25 cellular contexts compared by ENCODE assay signal in the genomic region with DNA sequence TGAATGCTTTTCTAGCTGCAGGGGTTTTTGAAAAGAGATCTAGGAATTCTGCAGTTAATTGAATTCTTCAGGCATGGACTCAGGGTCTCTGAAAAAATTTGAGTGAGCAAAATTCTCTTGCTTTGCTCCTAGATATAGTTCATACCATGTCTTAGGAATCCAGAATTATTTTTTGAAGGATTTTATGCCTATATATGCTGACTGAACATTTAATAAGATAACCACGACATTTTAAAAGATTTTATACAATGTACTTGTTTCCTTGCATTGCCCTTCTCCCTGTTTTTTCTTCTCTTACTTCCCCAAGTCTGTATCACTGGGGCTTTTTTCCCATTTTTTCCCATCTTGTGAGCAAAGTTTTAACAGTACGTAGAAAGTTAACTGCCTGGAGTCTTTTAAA.
DNase-seq lines count a peak whose midpoint lies in the region; ATAC-seq, FAIRE-seq and TF ChIP-seq lines count a peak whose summit lies in the region.
"Had no signal": no experiment of that assay in that cellular context is flagged by ENCODE, and none has a peak within 500 bp of the region (broad histone marks: within the 10 kb centered on the region; RNA-seq: fewer than 3 reads in every experiment).

No MANE protein-coding gene starts in this region.

- H3K9ac ChIP-seq in HepG2 (ENCODE audit: insufficient read depth, low read depth, low read length) (no peak overlapping the region), K562 (ENCODE audit: insufficient read depth in 1 of 2, low read depth in 2 of 2, low read length in 2 of 2) (no peak overlapping the region), neural progenitor cell (no peak overlapping the region)
- H3K9ac ChIP-seq: BLaER1 treated with 17β-estradiol and CSF1 and Interleukin-3, amounts not matched to agents 10 nM and 100 nM had no signal

- H3F3A ChIP-seq in neural progenitor cell (ENCODE audit: low read depth) = peaks cover 3% of the 10 kb centered on the region

- 90% methylated on average over 2 of the region's 2 CpGs for WGBS in HepG2 (ENCODE audit: low lambda C conversion rate)
- 88% methylated on average over 2 of the region's 2 CpGs for WGBS in right lobe of liver (ENCODE audit: insufficient coverage, low coverage, low lambda C conversion rate, missing lambda C conversion rate)
- WGBS in K562 (ENCODE audit: insufficient coverage, low coverage, missing lambda C conversion rate) = 38% methylated on average over 2 of the region's 2 CpGs
- 71 to 93% (median 80%) methylated on average over 2 of the region's 2 CpGs for WGBS in stomach, 5 donors

- H3K27me3 ChIP-seq in HepG2 (ENCODE audit: control insufficient read depth in 1 of 2, insufficient read depth in 2 of 2, low read length in 2 of 2) (no peaks in the 10 kb centered on the region), right lobe of liver (no peaks in the 10 kb centered on the region), K562 (ENCODE audit: control insufficient read depth in 2 of 2, insufficient read depth in 2 of 2, low read length in 2 of 2) (no peaks in the 10 kb centered on the region), neural progenitor cell (no peaks in the 10 kb centered on the region), stomach (no peaks in the 10 kb centered on the region)
- H3K27me3 ChIP-seq: BE2C; BLaER1 treated with 17β-estradiol and CSF1 and Interleukin-3, amounts not matched to agents 10 nM and 100 nM had no signal

- TF ChIP-seq CTCF in HepG2 (CRISPR knock-in tag; IDR thresholded peaks at IDR 0.05) (no peak), right lobe of liver (IDR thresholded peaks at IDR 0.05) (no peak), K562 (IDR thresholded peaks at IDR 0.05 in 2 of 3, conservative IDR thresholded peaks at IDR 0.05 in 1 of 3; ENCODE audit: insufficient read depth in 2 of 3, low read depth in 1 of 3, low read length in 3 of 3) (no peak), neural progenitor cell (IDR thresholded peaks at IDR 0.05) (no peak), stomach (IDR thresholded peaks at IDR 0.05) (no peak)

- H3K9me3 ChIP-seq in HepG2 (ENCODE audit: low read length) (no peaks in the 10 kb centered on the region), right lobe of liver (no peaks in the 10 kb centered on the region), K562 (replicated peaks; ENCODE audit: control insufficient read depth, insufficient read depth, low read depth, low read length) (no peaks in the 10 kb centered on the region), neural progenitor cell (ENCODE audit: low read depth) (no peaks in the 10 kb centered on the region), stomach (no peaks in the 10 kb centered on the region)
- H3K9me3 ChIP-seq: BE2C; BLaER1 treated with 17β-estradiol and CSF1 and Interleukin-3, amounts not matched to agents 10 nM and 100 nM had no signal

- H2AFZ ChIP-seq in HepG2 (ENCODE audit: low read length) = no peak overlapping the region
- no peak overlapping the region for H2AFZ ChIP-seq in K562 (ENCODE audit: low read depth, low read length)
- no peak overlapping the region for H2AFZ ChIP-seq in neural progenitor cell (replicated peaks)

- H3K4me3 Mint-ChIP-seq in neural progenitor cell = no peak overlapping the region
- H3K4me3 Mint-ChIP-seq: CD14-positive monocyte; CD4-positive, alpha-beta T cell; CD8-positive, alpha-beta memory T cell had no signal

- no peak for TF ChIP-seq POLR2A in HepG2 (IDR thresholded peaks at IDR 0.05; ENCODE audit: insufficient read depth in 1 of 2, low read depth in 2 of 2, low read length in 2 of 2)
- TF ChIP-seq POLR2A in right lobe of liver (IDR thresholded peaks at IDR 0.05) = no peak
- TF ChIP-seq POLR2A in K562 (conservative IDR thresholded peaks at IDR 0.05) = no peak
- TF ChIP-seq POLR2A in H54 (IDR thresholded peaks at IDR 0.05; ENCODE audit: low read depth, low read length) = no peak
- no peak for TF ChIP-seq POLR2A in stomach (IDR thresholded peaks at IDR 0.05)

- CTCF ChIA-PET in HepG2 (lab: Yijun Ruan, JAX; ENCODE audit: low intra/inter-chr PET ratio, low total read pairs) = no interaction called here
- CTCF ChIA-PET in K562 (lab: Yijun Ruan, JAX; ENCODE audit: low intra/inter-chr PET ratio) = no interaction called here

- POLR2A ChIA-PET in HepG2 (lab: Yijun Ruan, JAX) (no interaction called here), K562 (lab: Yijun Ruan, JAX) (interaction anchor here (0.7 to 1.7 kb wide), 2 partner anchors 10 to 53 kb away, joined by 3 to 4 read pairs; no protein-coding TSS in a partner anchor)

- H3K27ac Mint-ChIP-seq in neural progenitor cell = no peak overlapping the region
- H3K27ac Mint-ChIP-seq: CD14-positive monocyte; CD4-positive, alpha-beta T cell; CD8-positive, alpha-beta memory T cell had no signal

- FAIRE-seq in HepG2 (lab: Jason Lieb, UNC) = no peak
- no peak for FAIRE-seq in K562 (lab: Jason Lieb, UNC)
- FAIRE-seq in H54 (lab: Jason Lieb, UNC) = no peak
- FAIRE-seq: A204.1, GM12891, GM18507 had no signal

- no peaks in the 10 kb centered on the region for H3K9me1 ChIP-seq in K562 (ENCODE audit: control insufficient read depth, insufficient read depth, low read length)

- H4K20me1 ChIP-seq in HepG2 (ENCODE audit: insufficient read depth, low read length) (no peaks in the 10 kb centered on the region), K562 (replicated peaks; ENCODE audit: control insufficient read depth, insufficient read depth, low read length) (no peaks in the 10 kb centered on the region), neural progenitor cell (ENCODE audit: low read depth) (peaks cover 6% of the 10 kb centered on the region)

- H3K79me2 ChIP-seq in HepG2 (ENCODE audit: insufficient read depth, low read length) (no peaks in the 10 kb centered on the region), K562 (ENCODE audit: control insufficient read depth, insufficient read depth, low read length) (no peaks in the 10 kb centered on the region), neural progenitor cell (ENCODE audit: low read depth) (no peaks in the 10 kb centered on the region)

- in situ Hi-C loops in HepG2 (cut with HindIII; ENCODE audit: extremely low pct_ligation_motif_present, low pct_unique_long_range_greater_than_20kb) = no loop called here
- in situ Hi-C loops in K562 (cut with MboI) = no loop called here

- intact Hi-C loops in HepG2 (cut with micrococcal nuclease; ENCODE audit: unreplicated experiment) = no loop called here
- intact Hi-C loops in right lobe of liver (cut with DNase I) = no loop called here
- intact Hi-C loops in K562 (cut with micrococcal nuclease) = no loop called here
- intact Hi-C loops in stomach (cut with DNase I; ENCODE audit: low total_unique reads) = no loop called here

- no TSS peak for BruUV-seq in HepG2 (replicated peaks; lab: Mats Ljungman, UMichigan)
- BruUV-seq in K562 (replicated peaks; lab: Mats Ljungman, UMichigan) = no TSS peak

- H3K4me1 ChIP-seq in HepG2 (ENCODE audit: insufficient read depth, low read length) (no peaks in the 10 kb centered on the region), right lobe of liver (no peaks in the 10 kb centered on the region), K562 (replicated peaks in 1 of 2; ENCODE audit: control insufficient read depth in 2 of 2, insufficient read depth in 2 of 2, low read length in 2 of 2) (no peaks in the 10 kb centered on the region), neural progenitor cell (peaks cover 30% of the 10 kb centered on the region), stomach (peaks cover 0 to 9% (median 0%) of the 10 kb centered on the region in 4 donors)
- H3K4me1 ChIP-seq: BLaER1 treated with 17β-estradiol and CSF1 and Interleukin-3, amounts not matched to agents 10 nM and 100 nM had no signal

- H3K4me2 ChIP-seq in HepG2 (ENCODE audit: low read depth, low read length) (no peak overlapping the region), K562 (ENCODE audit: insufficient read depth, low read length) (no peak overlapping the region), neural progenitor cell (peak overlapping the region; percentile 35)
- H3K4me2 ChIP-seq: BLaER1 treated with 17β-estradiol and CSF1 and Interleukin-3, amounts not matched to agents 10 nM and 100 nM had no signal

- TF ChIP-seq RAD21 in HepG2 (CRISPR knock-in tag; IDR thresholded peaks at IDR 0.05) (no peak), K562 (CRISPR knock-in tag; conservative IDR thresholded peaks at IDR 0.05 in 1 of 2, IDR thresholded peaks at IDR 0.05 in 1 of 2) (no peak)

- H3K36me3 ChIP-seq in HepG2 (replicated peaks in 1 of 2; ENCODE audit: control insufficient read depth in 1 of 2, insufficient read depth in 2 of 2, low read length in 2 of 2) (no peaks in the 10 kb centered on the region), right lobe of liver (no peaks in the 10 kb centered on the region), K562 (ENCODE audit: control insufficient read depth, insufficient read depth, low read length) (no peaks in the 10 kb centered on the region), neural progenitor cell (no peaks in the 10 kb centered on the region), stomach (no peaks in the 10 kb centered on the region)
- H3K36me3 ChIP-seq: BE2C; BLaER1 treated with 17β-estradiol and CSF1 and Interleukin-3, amounts not matched to agents 10 nM and 100 nM had no signal

- no peaks in the 10 kb centered on the region for H3K36me3 Mint-ChIP-seq in neural progenitor cell
- H3K36me3 Mint-ChIP-seq: CD14-positive monocyte; CD8-positive, alpha-beta memory T cell had no signal

- H3K4me3 ChIP-seq in HepG2 (replicated peaks in 1 of 3; ENCODE audit: insufficient read depth in 1 of 3, low read depth in 2 of 3, low read length in 3 of 3) (no peak overlapping the region), right lobe of liver (no peak overlapping the region), K562 (no peak overlapping the region), neural progenitor cell (no peak overlapping the region), stomach (no peak overlapping the region)
- H3K4me3 ChIP-seq: BLaER1 treated with 17β-estradiol and CSF1 and Interleukin-3, amounts not matched to agents 10 nM and 100 nM had no signal

- TF ChIP-seq EP300 in HepG2 (IDR thresholded peaks at IDR 0.05; ENCODE audit: low read depth in 2 of 2, low read length in 2 of 2) (no peak), HepG2 (CRISPR knock-in tag; IDR thresholded peaks at IDR 0.05; ENCODE audit: borderline replicate concordance) (no peak), K562 (IDR thresholded peaks at IDR 0.05; ENCODE audit: low read length) (no peak), stomach (IDR thresholded peaks at IDR 0.05) (no peak)

- H3K9me3 Mint-ChIP-seq in neural progenitor cell = peaks cover 2% of the 10 kb centered on the region
- H3K9me3 Mint-ChIP-seq: CD14-positive monocyte; CD4-positive, alpha-beta T cell; CD8-positive, alpha-beta memory T cell had no signal

- DNase-seq in HepG2 (ENCODE audit: low spot score) (no peak), right lobe of liver (no peak), K562 (ENCODE audit: extremely low read depth in 1 of 4, low spot score in 3 of 4) (no peak), neural progenitor cell (ENCODE audit: low spot score) (no peak), H54 (ENCODE audit: insufficient read length, low spot score) (no peak), iPS-NIHi11 (ENCODE audit: low spot score) (no peak), stomach (no peak)
- DNase-seq: ACHN; AML-193; BE2C; CD4-positive, alpha-beta T cell; CD8-positive, alpha-beta memory T cell; DMS 273 treated with DMSO at 0.1 percent for 48 hours; DMS79; EL; GF-D8; GOT3; H7; HCEC 1CT had no signal

- H3K4me1 Mint-ChIP-seq in neural progenitor cell = peaks cover 16% of the 10 kb centered on the region
- H3K4me1 Mint-ChIP-seq: CD14-positive monocyte had no signal

- no peak overlapping the region for H3K27ac ChIP-seq in HepG2 (ENCODE audit: extremely low read length, insufficient read depth, low read length)
- H3K27ac ChIP-seq in right lobe of liver = no peak overlapping the region
- no peak overlapping the region for H3K27ac ChIP-seq in K562 (ENCODE audit: extremely low read depth, low read depth, low read length)
- no peak overlapping the region for H3K27ac ChIP-seq in neural progenitor cell
- H3K27ac ChIP-seq in stomach = no peak overlapping the region
- H3K27ac ChIP-seq: 22Rv1; BLaER1 treated with 17β-estradiol and CSF1 and Interleukin-3, amounts not matched to agents 10 nM and 100 nM had no signal

- no peak for ATAC-seq in HepG2
- ATAC-seq in right lobe of liver = no peak
- no peak for ATAC-seq in K562

- H3K27me3 Mint-ChIP-seq in neural progenitor cell (ENCODE audit: insufficient read depth, low read depth) = peaks cover 3% of the 10 kb centered on the region
- H3K27me3 Mint-ChIP-seq: CD4-positive, alpha-beta T cell had no signal

Comparison
In these comparisons a context has a peak if more than half of its experiments do, and no peak if none do; other contexts are left out.
1. Of the 241 proteins assayed by ChIP-seq in both HepG2 and K562: peak only in HepG2: MAFF and MAFK; only in K562: MAFG; in both: none; in neither: 238.